ENCODE assay signal across 28 cellular contexts in genomic region chr22:37137131-37137530, GRCh38. TPM values are rescaled to one million over a fixed set of nuclear protein-coding genes. Genes with fewer than 3 reads are reported as not detected.
A peak's percentile ranks its signal among the peaks of the same experiment; 100 is the strongest.
DNase-seq lines count a peak whose midpoint lies in the region; ATAC-seq and TF ChIP-seq lines count a peak whose summit lies in the region.
"Had no signal": no experiment of that assay in that cellular context is flagged by ENCODE, and none has a peak within 500 bp of the region (broad histone marks: within the 10 kb centered on the region; RNA-seq: fewer than 3 reads in every experiment).

No MANE protein-coding gene starts in this region.

- DNase-seq in NCI-H82 (lab: John Stamatoyannopoulos, UW): peak; percentile 70
- DNase-seq in NCI-H82 treated with DMSO at 0.1 percent for 48 hours (lab: John Stamatoyannopoulos, UW; ENCODE audit: unreplicated experiment): no peak
- no peak for DNase-seq in CD4-positive, alpha-beta T cell
- DNase-seq in activated CD8-positive, alpha-beta T cell treated with anti-CD3 and anti-CD28 coated beads for 36 hours: no peak
- DNase-seq in glutamatergic neuron: peak; percentile 73
- no peak for DNase-seq in hypothalamus (lab: John Stamatoyannopoulos, UW)
- DNase-seq in esophagus squamous epithelium (lab: John Stamatoyannopoulos, UW): no peak
- DNase-seq in occipital lobe (lab: John Stamatoyannopoulos, UW): no peak
- DNase-seq: activated CD4-positive, alpha-beta T cell treated with anti-CD3 and anti-CD28 coated beads, Interleukin-2, amount 50 U/mL, for 1 hour; AML-193; amniotic stem cell; Caco-2; kidney glomerular epithelial cell; NCI-H226; NK-92 treated with Interleukin-12 subunit alpha and Interleukin-12 subunit beta, amount 100 ng/mL, for 24 hours; nucleus accumbens; SIG-M5; stimulated activated CD4-positive, alpha-beta T cell treated with anti-CD3 and anti-CD28 coated beads, Interleukin-2, amount 100 ng/mL, for 48 hours; stomach; trophoblast cell had no signal

- no peak overlapping the region for H3K27ac ChIP-seq in CD4-positive, alpha-beta T cell (ENCODE audit: low read depth, low read length)
- no peak overlapping the region for H3K27ac ChIP-seq in esophagus squamous epithelium
- H3K27ac ChIP-seq: breast epithelium, coronary artery, KMS-11, stomach had no signal

- no peaks in the 10 kb centered on the region for H3K4me1 Mint-ChIP-seq in CD4-positive, alpha-beta T cell (ENCODE audit: low read depth)
- peaks cover 63% of the 10 kb centered on the region for H3K4me1 Mint-ChIP-seq in activated CD8-positive, alpha-beta T cell treated with anti-CD3 and anti-CD28 coated beads for 36 hours (ENCODE audit: low read depth)
- H3K4me1 Mint-ChIP-seq in glutamatergic neuron (ENCODE audit: low read depth, unreplicated experiment): peaks cover 17% of the 10 kb centered on the region

- H3K4me1 ChIP-seq in esophagus squamous epithelium: no peaks in the 10 kb centered on the region
- H3K4me1 ChIP-seq: breast epithelium, Caco-2, stomach had no signal

- no peaks in the 10 kb centered on the region for H3K9me3 Mint-ChIP-seq in CD4-positive, alpha-beta T cell
- no peaks in the 10 kb centered on the region for H3K9me3 Mint-ChIP-seq in activated CD8-positive, alpha-beta T cell treated with anti-CD3 and anti-CD28 coated beads for 36 hours
- peaks cover 7% of the 10 kb centered on the region for H3K9me3 Mint-ChIP-seq in glutamatergic neuron (ENCODE audit: unreplicated experiment)

- H3K4me3 Mint-ChIP-seq in CD4-positive, alpha-beta T cell: no peak overlapping the region
- no peak overlapping the region for H3K4me3 Mint-ChIP-seq in activated CD8-positive, alpha-beta T cell treated with anti-CD3 and anti-CD28 coated beads for 36 hours
- H3K4me3 Mint-ChIP-seq in glutamatergic neuron (ENCODE audit: unreplicated experiment): no peak overlapping the region

- ATAC-seq in CD4-positive, alpha-beta T cell (ENCODE audit: poor library complexity): no peak
- no peak for ATAC-seq in activated CD8-positive, alpha-beta T cell treated with anti-CD3 and anti-CD28 coated beads for 36 hours

- CTCF ChIA-PET in CD4-positive, alpha-beta T cell (lab: Charles Lee): interaction anchor here (0.9 kb wide), 1 partner anchor 15 kb away, joined by 3 read pairs; no protein-coding TSS in a partner anchor
- CTCF ChIA-PET in activated CD8-positive, alpha-beta T cell treated with anti-CD3 and anti-CD28 coated beads for 36 hours (lab: Charles Lee): interaction anchor here (1.2 to 2.5 kb wide), 2 partner anchors 13 to 15 kb away, joined by 3 to 11 read pairs; no protein-coding TSS in a partner anchor

- no peak overlapping the region for H3K4me3 ChIP-seq in esophagus squamous epithelium
- H3K4me3 ChIP-seq: breast epithelium, coronary artery, stomach had no signal

- H3K36me3 Mint-ChIP-seq in CD4-positive, alpha-beta T cell (ENCODE audit: low read depth): peaks cover 72% of the 10 kb centered on the region
- H3K36me3 Mint-ChIP-seq in activated CD8-positive, alpha-beta T cell treated with anti-CD3 and anti-CD28 coated beads for 36 hours (ENCODE audit: low read depth): peaks cover 83% of the 10 kb centered on the region
- no peaks in the 10 kb centered on the region for H3K36me3 Mint-ChIP-seq in glutamatergic neuron (ENCODE audit: unreplicated experiment)

- no peak for TF ChIP-seq CTCF in CD4-positive, alpha-beta T cell (IDR thresholded peaks at IDR 0.05)
- TF ChIP-seq CTCF in activated CD8-positive, alpha-beta T cell treated with anti-CD3 and anti-CD28 coated beads for 36 hours (IDR thresholded peaks at IDR 0.05): no peak
- TF ChIP-seq CTCF in glutamatergic neuron (IDR thresholded peaks at IDR 0.05; ENCODE audit: partially characterized antibody, unreplicated experiment) (no peak), esophagus squamous epithelium (IDR thresholded peaks at IDR 0.05) (no peak)

- H3K27ac Mint-ChIP-seq in CD4-positive, alpha-beta T cell: peak overlapping the region; percentile 50
- peak overlapping the region; percentile 92 for H3K27ac Mint-ChIP-seq in activated CD8-positive, alpha-beta T cell treated with anti-CD3 and anti-CD28 coated beads for 36 hours
- peak overlapping the region; percentile 49 for H3K27ac Mint-ChIP-seq in glutamatergic neuron (ENCODE audit: unreplicated experiment)

- H3K9me3 ChIP-seq in CD4-positive, alpha-beta T cell (ENCODE audit: control insufficient read depth, low read length): no peaks in the 10 kb centered on the region
- H3K9me3 ChIP-seq in esophagus squamous epithelium: no peaks in the 10 kb centered on the region
- H3K9me3 ChIP-seq: breast epithelium, Caco-2, stomach had no signal

- WGBS in esophagus squamous epithelium, 2 donors: 78 to 80% methylated on average over 5 to 8 of the region's 8 CpGs

- POLR2A ChIA-PET in CD4-positive, alpha-beta T cell (lab: Charles Lee): interaction anchor here (1.0 kb wide), 1 partner anchor 15 kb away, joined by 3 read pairs; no protein-coding TSS in a partner anchor
- POLR2A ChIA-PET in activated CD8-positive, alpha-beta T cell treated with anti-CD3 and anti-CD28 coated beads for 36 hours (lab: Charles Lee): interaction anchor here (1.6 to 19.7 kb wide), 4 partner anchors 6 to 72 kb away, joined by 5 to 321 read pairs (median 168); partner anchors contain the start of gene IL2RB

- no peaks in the 10 kb centered on the region for H3K27me3 Mint-ChIP-seq in CD4-positive, alpha-beta T cell
- H3K27me3 Mint-ChIP-seq in activated CD8-positive, alpha-beta T cell treated with anti-CD3 and anti-CD28 coated beads for 36 hours: no peaks in the 10 kb centered on the region
- H3K27me3 Mint-ChIP-seq in glutamatergic neuron (ENCODE audit: unreplicated experiment): peaks cover 12% of the 10 kb centered on the region

- no peaks in the 10 kb centered on the region for H3K27me3 ChIP-seq in CD4-positive, alpha-beta T cell (ENCODE audit: control insufficient read depth, insufficient read depth, low read length)
- H3K27me3 ChIP-seq in esophagus squamous epithelium: peaks cover 0 to 3% (median 0%) of the 10 kb centered on the region in 4 donors
- H3K27me3 ChIP-seq: breast epithelium had no signal

- TF ChIP-seq POLR2A in esophagus squamous epithelium (IDR thresholded peaks at IDR 0.05): no peak

- H3K36me3 ChIP-seq in esophagus squamous epithelium: no peaks in the 10 kb centered on the region
- H3K36me3 ChIP-seq: breast epithelium, stomach had no signal

- intact Hi-C loops in CD4-positive, alpha-beta T cell (cut with DNase I, micrococcal nuclease): no loop called here
- intact Hi-C loops in activated CD8-positive, alpha-beta T cell treated with anti-CD3 and anti-CD28 coated beads for 36 hours (cut with micrococcal nuclease): no loop called here
- intact Hi-C loops in esophagus squamous epithelium (cut with DNase I): no loop called here

RNA-seq across cellular contexts. Expression of gene IL2RB, which starts 12.6 kb away (rescaled TPM):
- total RNA-seq in CD4-positive, alpha-beta T cell: 10 to 100 TPM; 47.5 to 49.6 TPM
- 100 to 1,000 TPM; 263 to 268 TPM for total RNA-seq in activated CD8-positive, alpha-beta T cell treated with anti-CD3 and anti-CD28 coated beads for 36 hours
- total RNA-seq in glutamatergic neuron (ENCODE audit: unreplicated experiment) (not detected), esophagus squamous epithelium (1 to 10 TPM; 1.6 to 6.5 (median 2.3) TPM), occipital lobe (not detected)
- total RNA-seq: A172, Caco-2, Daoy, fibroblast of lung, lung microvascular endothelial cell, renal cortical epithelial cell had no signal

RNA-seq across cellular contexts. Expression of gene TMPRSS6, which starts 27.6 kb away (rescaled TPM):
- under 1 TPM; 0.19 to 0.39 TPM for total RNA-seq in CD4-positive, alpha-beta T cell
- total RNA-seq in activated CD8-positive, alpha-beta T cell treated with anti-CD3 and anti-CD28 coated beads for 36 hours: 10 to 100 TPM; 11.3 to 12.4 TPM
- total RNA-seq in glutamatergic neuron (ENCODE audit: unreplicated experiment) (0.12 TPM), esophagus squamous epithelium (under 1 TPM in 2 of 4 donors, not detected in 2; under 0.01 to 0.09 TPM), occipital lobe (not detected)
- total RNA-seq: A172, Daoy, fibroblast of lung, lung microvascular endothelial cell, renal cortical epithelial cell had no signal

RNA-seq across cellular contexts. Expression of gene C1QTNF6, which starts 50.9 kb away (rescaled TPM):
- total RNA-seq in CD4-positive, alpha-beta T cell: 10 to 100 TPM; 11.9 to 12.1 TPM
- 1 to 10 TPM; 6.4 TPM for total RNA-seq in activated CD8-positive, alpha-beta T cell treated with anti-CD3 and anti-CD28 coated beads for 36 hours
- total RNA-seq in glutamatergic neuron (ENCODE audit: unreplicated experiment) (3.3 TPM), esophagus squamous epithelium (1 to 10 TPM; 1.1 to 1.7 (median 1.4) TPM), occipital lobe (5.3 TPM)

Comparison
In these comparisons a context has a peak if more than half of its experiments do, and no peak if none do; other contexts are left out.
1. DNase-seq: peak in NCI-H82 (single experiment) and glutamatergic neuron (single experiment); none in NCI-H82 treated with DMSO at 0.1 percent for 48 hours (single experiment), CD4-positive, alpha-beta T cell (0 of 10), activated CD8-positive, alpha-beta T cell treated with anti-CD3 and anti-CD28 coated beads for 36 hours (single experiment), hypothalamus (0 of 51), esophagus squamous epithelium (single experiment) and occipital lobe (single experiment).
2. RNA of gene IL2RB, which starts 12.6 kb away (total RNA-seq): 263 to 268 TPM in activated CD8-positive, alpha-beta T cell treated with anti-CD3 and anti-CD28 coated beads for 36 hours and 47.5 to 49.6 TPM in CD4-positive, alpha-beta T cell; 1.6 to 6.5 TPM in esophagus squamous epithelium, not detected in glutamatergic neuron (single experiment) and not detected in occipital lobe (single experiment); every median in the first group is over 4 times any median in the second.
3. RNA of gene TMPRSS6, which starts 27.6 kb away (total RNA-seq): 11.3 to 12.4 TPM in activated CD8-positive, alpha-beta T cell treated with anti-CD3 and anti-CD28 coated beads for 36 hours; 0.19 to 0.39 TPM in CD4-positive, alpha-beta T cell, 0.12 TPM in glutamatergic neuron (single experiment), under 0.01 to 0.09 TPM in esophagus squamous epithelium and not detected in occipital lobe (single experiment); every median in the first group is over 4 times any median in the second.
4. Peak in every context shown above with its lines, with median percentiles within 50 percentile points of each other: H3K27ac Mint-ChIP-seq.